In genomic region chr1:87092852-87093251, GRCh38 we compare ENCODE assay signal across 18 cellular contexts.
"Had no signal": no experiment of that assay in that cellular context is flagged by ENCODE, and none has a peak within 500 bp of the region (broad histone marks: within the 10 kb centered on the region; RNA-seq: fewer than 3 reads in every experiment).

No MANE protein-coding gene starts in this region.

- H3K9ac ChIP-seq: neural progenitor cell had no signal

- H3K36me3 ChIP-seq: neural progenitor cell, ovary, right atrium auricular region, tibial artery, upper lobe of right lung, vagina had no signal

- H3K27me3 ChIP-seq: neural progenitor cell, ovary, right atrium auricular region, tibial artery, upper lobe of right lung, vagina had no signal

- H2AFZ ChIP-seq: neural progenitor cell had no signal

- FAIRE-seq: endothelial cell of umbilical vein had no signal

- H3K27ac ChIP-seq: coronary artery, neural progenitor cell, ovary, right atrium auricular region, tibial artery, upper lobe of right lung, vagina had no signal

- H3K4me1 ChIP-seq: right atrium auricular region, tibial artery, upper lobe of right lung, vagina had no signal

- ATAC-seq: natural killer cell treated with Interleukin-12 subunit alpha and Interleukin-12 subunit beta and Interleukin-15 and Interleukin-18, amount 100 ng/mL, for 72 hours; stimulated activated memory B cell treated with anti-CD40 and anti-IgM and Interleukin-4, amounts not matched to agents 10 μg/mL and 1 μg/mL and 100 μg/mL, for 72 hours; upper lobe of right lung had no signal

- H3K4me3 ChIP-seq: coronary artery, neural progenitor cell, ovary, right atrium auricular region, tibial artery, upper lobe of right lung, vagina had no signal

- DNase-seq: effector CD4-positive, alpha-beta T cell; endodermal cell; erythroblast; head of caudate nucleus; hippocampal formation; kidney glomerular epithelial cell; nucleus accumbens; ovary; stimulated activated CD4-positive, alpha-beta T cell treated with anti-CD3 and anti-CD28 coated beads, Interleukin-4, amount 100 ng/mL, for 24 hours; tibial artery; upper lobe of right lung had no signal

- H3K9me3 ChIP-seq: ovary, right atrium auricular region, tibial artery, upper lobe of right lung, vagina had no signal

- H3K4me2 ChIP-seq: neural progenitor cell had no signal
